Comparison of ENCODE assay signal across 8 cellular contexts in genomic region chr4:158729716-158730559, GRCh38. TPM values are rescaled to one million over a fixed set of nuclear protein-coding genes. Genes with fewer than 3 reads are reported as not detected.
A peak's percentile ranks its signal among the peaks of the same experiment; 100 is the strongest.
DNase-seq lines count a peak whose midpoint lies in the region; ATAC-seq and TF ChIP-seq lines count a peak whose summit lies in the region.

No MANE protein-coding gene starts in this region.

- H3K4me3 ChIP-seq in endodermal cell (ENCODE audit: low read length) = no peak overlapping the region
- H3K4me3 ChIP-seq in suprapubic skin = no peak overlapping the region

- no peaks in the 10 kb centered on the region for H3K36me3 Mint-ChIP-seq in endodermal cell (ENCODE audit: low read depth)

- no peak overlapping the region for H3K27ac Mint-ChIP-seq in endodermal cell

- H3K4me1 ChIP-seq in endodermal cell (ENCODE audit: control insufficient read depth, insufficient read depth, low read length) (no peaks in the 10 kb centered on the region), suprapubic skin (peaks cover 3% of the 10 kb centered on the region)

- peak; percentile 89 for DNase-seq in Ammon's horn (ENCODE audit: low spot score)
- peak; percentile 12 to 66 for DNase-seq in NCI-H446 (lab: John Stamatoyannopoulos, UW)
- DNase-seq in activated CD4-positive, alpha-beta T cell treated with anti-CD3 and anti-CD28 coated beads, Interleukin-2, amount 50 U/mL, for 48 hours = peak; percentile 37 to 66
- DNase-seq in endodermal cell = peak; percentile 84
- peak; percentile 82 for DNase-seq in midbrain (lab: John Stamatoyannopoulos, UW)
- DNase-seq in suprapubic skin (ENCODE audit: low spot score in 2 of 2) = no peak

- ATAC-seq in GM18861 (IDR thresholded peaks at IDR 0.05; ENCODE audit: unreplicated experiment) = peak; percentile 94
- peak; percentile 64 for ATAC-seq in HG03097 (IDR thresholded peaks at IDR 0.05; ENCODE audit: low FRiP score, unreplicated experiment)

- TF ChIP-seq EP300 in suprapubic skin (IDR thresholded peaks at IDR 0.05) = no peak

- no peak overlapping the region for H3K4me3 Mint-ChIP-seq in endodermal cell

- H3K27me3 Mint-ChIP-seq in endodermal cell (ENCODE audit: insufficient read depth) = peaks cover 14% of the 10 kb centered on the region

- H3K9ac ChIP-seq in endodermal cell (ENCODE audit: extremely low read depth, low read length, poor library complexity, severe bottlenecking) = no peak overlapping the region

- H3K36me3 ChIP-seq in endodermal cell (ENCODE audit: control insufficient read depth, insufficient read depth, low read length) = no peaks in the 10 kb centered on the region
- H3K36me3 ChIP-seq in suprapubic skin = no peaks in the 10 kb centered on the region

- H3K9me3 ChIP-seq in endodermal cell (ENCODE audit: control insufficient read depth, low read length) (no peaks in the 10 kb centered on the region), suprapubic skin (no peaks in the 10 kb centered on the region)

- peaks cover 18% of the 10 kb centered on the region for H3K27me3 ChIP-seq in endodermal cell (ENCODE audit: control insufficient read depth, insufficient read depth, low read length, poor library complexity, severe bottlenecking)
- no peaks in the 10 kb centered on the region for H3K27me3 ChIP-seq in suprapubic skin

- no peak overlapping the region for H3K27ac ChIP-seq in endodermal cell (ENCODE audit: low read depth, low read length)
- H3K27ac ChIP-seq in suprapubic skin = no peak overlapping the region

- TF ChIP-seq CTCF in endodermal cell (conservative IDR thresholded peaks at IDR 0.05) (peak; percentile 87), suprapubic skin (IDR thresholded peaks at IDR 0.05) (peak; percentile 71 to 83)

- TF ChIP-seq POLR2A in suprapubic skin (IDR thresholded peaks at IDR 0.05) = no peak

- H3K9me3 Mint-ChIP-seq in endodermal cell = no peaks in the 10 kb centered on the region

- 55 to 66% methylated on average over 4 to 5 of the region's 5 CpGs for WGBS in endodermal cell (ENCODE audit: insufficient coverage in 1 of 2, insufficient read length in 1 of 2), 2 experiments
- 19% methylated on average over 5 of the region's 5 CpGs for WGBS in suprapubic skin

- no peaks in the 10 kb centered on the region for H3K4me1 Mint-ChIP-seq in endodermal cell

RNA-seq across cellular contexts. Expression of gene PPID, which starts 6.7 kb away (rescaled TPM):
- total RNA-seq in endodermal cell = 10 to 100 TPM; 38.9 to 40.3 TPM
- polyA plus RNA-seq in endodermal cell (2013, experiment 1 of 2) = 43.0 TPM
- 40.4 TPM for polyA plus RNA-seq in endodermal cell (2013, experiment 2 of 2)
- 10 to 100 TPM in 3 of 4 donors, 1 to 10 TPM in 1; 8.1 to 18.9 (median 12.6) TPM for total RNA-seq in suprapubic skin

RNA-seq across cellular contexts. Expression of gene FNIP2, which starts 38.9 kb away (rescaled TPM):
- total RNA-seq in endodermal cell (10 to 100 TPM in 1 of 2 donors, 1 to 10 TPM in 1; 8.6 to 11.5 TPM), suprapubic skin (10 to 100 TPM; 21.4 to 31.7 (median 28.1) TPM)
- 16.5 TPM for polyA plus RNA-seq in endodermal cell (2013, experiment 1 of 2)
- 17.4 TPM for polyA plus RNA-seq in endodermal cell (2013, experiment 2 of 2)

RNA-seq across cellular contexts. Expression of gene ETFDH, which starts 57.8 kb away (rescaled TPM):
- total RNA-seq in endodermal cell (10 to 100 TPM; 10.6 to 11.8 TPM), suprapubic skin (100 to 1,000 TPM in 1 of 4 donors, 10 to 100 TPM in 3; 44.9 to 204 (median 50.3) TPM)
- polyA plus RNA-seq in endodermal cell (2013, experiment 1 of 2) = 12.9 TPM
- 11.0 TPM for polyA plus RNA-seq in endodermal cell (2013, experiment 2 of 2)

RNA-seq across cellular contexts. Expression of gene C4orf46, which starts 58.3 kb away (rescaled TPM):
- 10 to 100 TPM; 18.1 to 22.0 TPM for total RNA-seq in endodermal cell
- 30.1 TPM for polyA plus RNA-seq in endodermal cell (2013, experiment 1 of 2)
- 29.1 TPM for polyA plus RNA-seq in endodermal cell (2013, experiment 2 of 2)
- total RNA-seq in suprapubic skin = 1 to 10 TPM; 2.8 to 3.7 (median 3.2) TPM

Comparison
In these comparisons a context has a peak if more than half of its experiments do, and no peak if none do; other contexts are left out.
1. DNase-seq: peak in Ammon's horn (single experiment), NCI-H446 (2 of 2), activated CD4-positive, alpha-beta T cell treated with anti-CD3 and anti-CD28 coated beads, Interleukin-2, amount 50 U/mL, for 48 hours (2 of 2), endodermal cell (single experiment) and midbrain (single experiment); none in suprapubic skin (0 of 2).